ENCODE assay signal across 1 cellular context in genomic region chr11:134272381-134273316, GRCh38.
A peak's percentile ranks its signal among the peaks of the same experiment; 100 is the strongest.
TF ChIP-seq lines count a peak whose summit lies in the region.

No MANE protein-coding gene starts in this region.

TF ChIP-seq in HEK293, 187 proteins besides CTCF, POLR2A, EP300 and RAD21 (continues in another document):
- no peak for TF ChIP-seq ZNF518A (tag by site-specific recombination; conservative IDR thresholded peaks at IDR 0.05; ENCODE audit: low read depth)
- TF ChIP-seq TCF7L2 (IDR thresholded peaks at IDR 0.05; ENCODE audit: borderline replicate concordance, low read depth, low read length), result no peak
- no peak for TF ChIP-seq ZFHX2 (tag by site-specific recombination; conservative IDR thresholded peaks at IDR 0.05)
- peak; percentile 25; the same call in 1 of the 2 replicates for TF ChIP-seq ZBTB8A (tag by site-specific recombination; IDR thresholded peaks at IDR 0.05)
- no peak for TF ChIP-seq ZNF76 (tag by site-specific recombination; IDR thresholded peaks at IDR 0.05; ENCODE audit: borderline replicate concordance, low read depth)
- no peak for TF ChIP-seq ZNF398 (tag by site-specific recombination; IDR thresholded peaks at IDR 0.05)
- TF ChIP-seq ZNF302 (tag by site-specific recombination; IDR thresholded peaks at IDR 0.05; ENCODE audit: low read depth), result no peak
- TF ChIP-seq GLI4 (tag by site-specific recombination; IDR thresholded peaks at IDR 0.05), result no peak
- TF ChIP-seq ZNF292 (tag by site-specific recombination; IDR thresholded peaks at IDR 0.05; ENCODE audit: borderline replicate concordance, low read depth), result no peak
- TF ChIP-seq ZNF416 (tag by site-specific recombination; IDR thresholded peaks at IDR 0.05), result no peak
- peak; percentile 35; the same call in 1 of the 2 replicates for TF ChIP-seq ZNF18 (tag by site-specific recombination; IDR thresholded peaks at IDR 0.05)
- TF ChIP-seq GLIS1 (tag by site-specific recombination; IDR thresholded peaks at IDR 0.05), result peak; percentile 84
- no peak for TF ChIP-seq ZNF10 (tag by site-specific recombination; IDR thresholded peaks at IDR 0.05)
- TF ChIP-seq IKZF3 (tag by site-specific recombination; IDR thresholded peaks at IDR 0.05), result no peak
- no peak for TF ChIP-seq SETDB1 (IDR thresholded peaks at IDR 0.05; ENCODE audit: insufficient read length, low read length)
- 0 out of 2 replicates have a peak, but pooled peaks have one; percentile 6 for TF ChIP-seq PRDM1 (tag by site-specific recombination; IDR thresholded peaks at IDR 0.05)
- TF ChIP-seq ZNF366 (tag by site-specific recombination; conservative IDR thresholded peaks at IDR 0.05), result peak; percentile 20; the same call in 1 of the 2 replicates
- no peak for TF ChIP-seq ZBTB10 (tag by site-specific recombination; IDR thresholded peaks at IDR 0.05)
- no peak for TF ChIP-seq ZNF596 (tag by site-specific recombination; IDR thresholded peaks at IDR 0.05)
- no peak for TF ChIP-seq RBAK (tag by site-specific recombination; IDR thresholded peaks at IDR 0.05)
- no peak for TF ChIP-seq ZNF324 (tag by site-specific recombination; IDR thresholded peaks at IDR 0.05)
- TF ChIP-seq ZNF629 (tag by site-specific recombination; IDR thresholded peaks at IDR 0.05), result peak; percentile 60
- TF ChIP-seq REST (tag by site-specific recombination; IDR thresholded peaks at IDR 0.05), result no peak
- TF ChIP-seq PRDM10 (tag by site-specific recombination; IDR thresholded peaks at IDR 0.05), result 0 out of 2 replicates have a peak, but pooled peaks have one; percentile 15
- TF ChIP-seq ATF2 (tag by site-specific recombination; IDR thresholded peaks at IDR 0.05; ENCODE audit: low read depth), result peak; percentile 60
- no peak for TF ChIP-seq ZNF521 (tag by site-specific recombination; IDR thresholded peaks at IDR 0.05)
- no peak for TF ChIP-seq ZNF239 (tag by site-specific recombination; IDR thresholded peaks at IDR 0.05)
- TF ChIP-seq ZNF555 (tag by site-specific recombination; conservative IDR thresholded peaks at IDR 0.05), result no peak
- no peak for TF ChIP-seq ZNF549 (tag by site-specific recombination; IDR thresholded peaks at IDR 0.05)
- 0 out of 2 replicates have a peak, but pooled peaks have one; percentile 14 for TF ChIP-seq ZBTB17 (tag by site-specific recombination; IDR thresholded peaks at IDR 0.05)
- TF ChIP-seq ZNF394 (tag by site-specific recombination; IDR thresholded peaks at IDR 0.05; ENCODE audit: borderline replicate concordance), result no peak
- no peak for TF ChIP-seq ZXDB (tag by site-specific recombination; IDR thresholded peaks at IDR 0.05)
- no peak for TF ChIP-seq ZNF335 (tag by site-specific recombination; conservative IDR thresholded peaks at IDR 0.05)
- no peak for TF ChIP-seq HOXA7 (CRISPR knock-in tag; IDR thresholded peaks at IDR 0.05; ENCODE audit: borderline replicate concordance)
- TF ChIP-seq ZNF23 (tag by site-specific recombination; IDR thresholded peaks at IDR 0.05; ENCODE audit: borderline replicate concordance), result no peak
- TF ChIP-seq ZNF639 (tag by site-specific recombination; IDR thresholded peaks at IDR 0.05), result no peak
- no peak for TF ChIP-seq SP3 (tag by site-specific recombination; IDR thresholded peaks at IDR 0.05)
- no peak for TF ChIP-seq KLF7 (tag by site-specific recombination; IDR thresholded peaks at IDR 0.05; ENCODE audit: borderline replicate concordance)
- TF ChIP-seq ZNF350 (tag by site-specific recombination; IDR thresholded peaks at IDR 0.05), result no peak
- no peak for TF ChIP-seq ZNF843 (tag by site-specific recombination; IDR thresholded peaks at IDR 0.05)
